ENCODE assay signal across 8 cellular contexts in genomic region chr11:2944953-2945756, GRCh38. TPM values are rescaled to one million over a fixed set of nuclear protein-coding genes. Genes with fewer than 3 reads are reported as not detected.
DNase-seq lines count a peak whose midpoint lies in the region; ATAC-seq and TF ChIP-seq lines count a peak whose summit lies in the region.

No MANE protein-coding gene starts in this region.

- peaks cover 5% of the 10 kb centered on the region for H3K79me2 ChIP-seq in fibroblast of lung (ENCODE audit: control insufficient read depth, insufficient read depth, low read length)

- H3K27me3 Mint-ChIP-seq in activated T-cell treated with anti-CD3 and anti-CD28 coated beads, Interleukin-2, amount 50 U/mL, for 4 hours (ENCODE audit: low read depth): no peaks in the 10 kb centered on the region

- H3K4me2 ChIP-seq in fibroblast of lung (ENCODE audit: extremely low read depth, insufficient read depth, low read length): peak overlapping the region; percentile 88

- peak; percentile 12 for DNase-seq in GOT3 (lab: John Stamatoyannopoulos, UW)
- DNase-seq in activated T-cell treated with anti-CD3 and anti-CD28 coated beads, Interleukin-2, amount 50 U/mL, for 4 hours: peak; percentile 41
- DNase-seq in fibroblast of lung (ENCODE audit: low read depth in 2 of 2): peak; percentile 92 to 94
- peak in 46 of 49 donors; percentile 26 to 92 (median 80) for DNase-seq in substantia nigra (lab: John Stamatoyannopoulos, UW)

- no peak overlapping the region for H2AFZ ChIP-seq in fibroblast of lung (ENCODE audit: low read length)

- peaks cover 18% of the 10 kb centered on the region for H3K36me3 ChIP-seq in fibroblast of lung (ENCODE audit: control insufficient read depth, insufficient read depth, low read length)
- peaks cover 34 to 39% of the 10 kb centered on the region in 2 donors for H3K36me3 ChIP-seq in muscle layer of duodenum (ENCODE audit: control insufficient read depth in 1 of 2, insufficient read depth in 2 of 2, low read length in 2 of 2)

- peak; percentile 30 to 35 for ATAC-seq in activated T-cell treated with anti-CD3 and anti-CD28 coated beads, Interleukin-2, amount 50 U/mL, for 4 hours
- ATAC-seq in GM19463 (IDR thresholded peaks at IDR 0.05; ENCODE audit: unreplicated experiment): no peak
- ATAC-seq in HG02623 (IDR thresholded peaks at IDR 0.05; ENCODE audit: unreplicated experiment): no peak
- ATAC-seq in GM21360 (IDR thresholded peaks at IDR 0.05; ENCODE audit: unreplicated experiment): no peak

- peaks cover 40% of the 10 kb centered on the region for H3K4me1 Mint-ChIP-seq in activated T-cell treated with anti-CD3 and anti-CD28 coated beads, Interleukin-2, amount 50 U/mL, for 4 hours (ENCODE audit: low read depth)

- no peaks in the 10 kb centered on the region for H3K9me3 ChIP-seq in fibroblast of lung (ENCODE audit: control insufficient read depth, insufficient read depth, low read depth, low read length)
- H3K9me3 ChIP-seq in muscle layer of duodenum (ENCODE audit: control insufficient read depth in 1 of 2, low read length in 2 of 2): no peaks in the 10 kb centered on the region

- no peaks in the 10 kb centered on the region for H3K27me3 ChIP-seq in fibroblast of lung (ENCODE audit: control insufficient read depth, insufficient read depth, low read length)
- no peaks in the 10 kb centered on the region for H3K27me3 ChIP-seq in muscle layer of duodenum (ENCODE audit: low read depth, low read length)

- H3K27ac ChIP-seq in fibroblast of lung (ENCODE audit: insufficient read depth, low read length) (peak overlapping the region; percentile 51), muscle layer of duodenum (ENCODE audit: low read length) (peak overlapping the region; percentile 35), substantia nigra (ENCODE audit: low read depth, low read length, poor library complexity, severe bottlenecking) (peak overlapping the region; percentile 17)

- H3K4me3 ChIP-seq in fibroblast of lung (replicated peaks in 1 of 4; ENCODE audit: control extremely low read depth in 1 of 4, insufficient read depth in 1 of 4, low read depth in 3 of 4, low read length in 4 of 4) (peak overlapping the region; percentile 27 to 57 (median 38)), muscle layer of duodenum (ENCODE audit: low read depth in 1 of 2, low read length in 2 of 2) (peak overlapping the region; percentile 27 to 55)

- TF ChIP-seq CTCF in fibroblast of lung (conservative IDR thresholded peaks at IDR 0.05 in 1 of 2, IDR thresholded peaks at IDR 0.05 in 1 of 2; ENCODE audit: low read depth in 1 of 2, low read length in 2 of 2): no peak

- peaks cover 8% of the 10 kb centered on the region for H3K4me1 ChIP-seq in fibroblast of lung (ENCODE audit: control insufficient read depth, extremely low read depth, insufficient read depth, low read length)
- peaks cover 6 to 25% of the 10 kb centered on the region in 2 donors for H3K4me1 ChIP-seq in muscle layer of duodenum (ENCODE audit: control insufficient read depth in 1 of 2, insufficient read depth in 2 of 2, low read length in 2 of 2)

- no peak overlapping the region for H3K9ac ChIP-seq in fibroblast of lung (ENCODE audit: insufficient read depth, low read length)

- no peaks in the 10 kb centered on the region for H4K20me1 ChIP-seq in fibroblast of lung (ENCODE audit: control insufficient read depth, extremely low read depth, insufficient read depth, low read length)

- H3K4me3 Mint-ChIP-seq in activated T-cell treated with anti-CD3 and anti-CD28 coated beads, Interleukin-2, amount 50 U/mL, for 4 hours: no peak overlapping the region

- no peaks in the 10 kb centered on the region for H3K9me3 Mint-ChIP-seq in activated T-cell treated with anti-CD3 and anti-CD28 coated beads, Interleukin-2, amount 50 U/mL, for 4 hours

- peaks cover 27% of the 10 kb centered on the region for H3K36me3 Mint-ChIP-seq in activated T-cell treated with anti-CD3 and anti-CD28 coated beads, Interleukin-2, amount 50 U/mL, for 4 hours (ENCODE audit: insufficient read depth)

RNA-seq across cellular contexts. Expression of gene PHLDA2, which starts 15.9 kb away (rescaled TPM):
- total RNA-seq in activated T-cell treated with anti-CD3 and anti-CD28 coated beads, Interleukin-2, amount 50 U/mL, for 4 hours: 10 to 100 TPM in 1 of 3 donors, 1 to 10 TPM in 2; 6.9 to 11.0 (median 8.6) TPM
- 4.1 and 6.8 TPM in 2 replicates for total RNA-seq in fibroblast of lung
- polyA plus RNA-seq in fibroblast of lung: 16.2 and 20.5 TPM in 2 replicates
- polyA plus RNA-seq in fibroblast of lung (2012): 108 and 155 TPM in 2 replicates
- 13.6 and 18.5 TPM in 2 replicates for polyA minus RNA-seq in fibroblast of lung (ENCODE audit: low replicate concordance)

RNA-seq across cellular contexts. Expression of gene NAP1L4, which starts 47.0 kb away (rescaled TPM):
- total RNA-seq in activated T-cell treated with anti-CD3 and anti-CD28 coated beads, Interleukin-2, amount 50 U/mL, for 4 hours: 100 to 1,000 TPM; 194 to 201 (median 199) TPM
- 104 and 113 TPM in 2 replicates for total RNA-seq in fibroblast of lung
- polyA plus RNA-seq in fibroblast of lung: 79.5 and 95.9 TPM in 2 replicates
- 85.1 and 98.2 TPM in 2 replicates for polyA plus RNA-seq in fibroblast of lung (2012)
- 56.5 and 75.5 TPM in 2 replicates for polyA minus RNA-seq in fibroblast of lung (ENCODE audit: low replicate concordance)

RNA-seq across cellular contexts. Expression of gene CDKN1C, which starts 59.6 kb away (rescaled TPM):
- total RNA-seq in activated T-cell treated with anti-CD3 and anti-CD28 coated beads, Interleukin-2, amount 50 U/mL, for 4 hours: 1 to 10 TPM in 1 of 3 donors, under 1 TPM in 2; 0.71 to 1.0 (median 0.76) TPM
- 31.1 and 31.5 TPM in 2 replicates for total RNA-seq in fibroblast of lung
- polyA plus RNA-seq in fibroblast of lung: 5.2 and 8.6 TPM in 2 replicates
- polyA plus RNA-seq in fibroblast of lung (2012): 9.0 and 12.6 TPM in 2 replicates
- polyA minus RNA-seq in fibroblast of lung (ENCODE audit: low replicate concordance): 1.1 and 2.5 TPM in 2 replicates

Comparison
In these comparisons a context has a peak if more than half of its experiments do, and no peak if none do; other contexts are left out.
1. DNase-seq: peak in every context shown above with its lines; median percentile 93 in fibroblast of lung; 80 in substantia nigra; 41 in activated T-cell treated with anti-CD3 and anti-CD28 coated beads, Interleukin-2, amount 50 U/mL, for 4 hours; 12 in GOT3.
2. ATAC-seq: peak in activated T-cell treated with anti-CD3 and anti-CD28 coated beads, Interleukin-2, amount 50 U/mL, for 4 hours (2 of 2); none in GM19463 (single experiment), HG02623 (single experiment) and GM21360 (single experiment).
3. RNA of gene CDKN1C, which starts 59.6 kb away (total RNA-seq): 31.1 to 31.5 TPM in fibroblast of lung; 0.71 to 1.0 TPM in activated T-cell treated with anti-CD3 and anti-CD28 coated beads, Interleukin-2, amount 50 U/mL, for 4 hours; every median in the first group is over 10 times any median in the second.
4. Peak in every context shown above with its lines, with median percentiles within 50 percentile points of each other: H3K27ac ChIP-seq.